In the genomic region with DNA sequence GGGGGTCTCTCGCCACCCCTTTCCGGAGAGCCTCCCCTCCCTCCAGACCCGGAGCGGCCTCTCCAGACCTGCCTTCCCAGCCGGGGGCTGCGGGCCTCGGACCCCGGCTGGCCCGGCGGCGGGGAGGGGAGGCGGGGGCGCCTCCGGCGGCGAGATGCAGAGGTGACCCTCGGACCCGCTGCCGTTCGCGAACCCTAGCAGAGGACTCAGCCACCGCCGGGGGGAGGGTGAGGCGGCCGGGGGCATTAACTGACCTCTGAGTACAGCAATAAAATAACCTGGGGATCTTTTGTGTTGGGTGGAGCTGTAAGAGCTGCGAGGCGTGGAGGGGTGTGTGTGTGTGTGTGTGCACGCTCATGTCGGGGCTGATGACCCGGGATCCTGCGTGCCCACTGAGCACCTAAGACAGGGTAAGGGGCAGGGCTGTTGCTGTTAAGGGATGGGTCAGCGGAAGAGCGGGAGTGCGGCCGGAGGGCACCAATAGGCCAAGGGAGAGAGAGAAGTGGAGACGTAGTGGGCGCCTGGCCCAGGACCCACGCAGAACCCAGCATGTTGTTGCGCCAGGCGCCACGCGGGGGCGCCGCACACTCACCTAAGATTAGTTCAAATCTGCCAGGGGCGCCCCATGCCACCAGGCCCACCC, we compare ENCODE assay signal across 8 cellular contexts. TPM values are rescaled to one million over a fixed set of nuclear protein-coding genes. Genes with fewer than 3 reads are reported as not detected.
DNase-seq lines count a peak whose midpoint lies in the region; ATAC-seq and TF ChIP-seq lines count a peak whose summit lies in the region.

No MANE protein-coding gene starts in this region.

- H3K9me3 Mint-ChIP-seq in brain (peaks cover 0 to 6% (median 0%) of the 10 kb centered on the region in 5 experiments), immature natural killer cell (peaks cover 0 to 4% (median 0%) of the 10 kb centered on the region in 6 donors)

- TF ChIP-seq CTCF in brain (conservative IDR thresholded peaks at IDR 0.05): peak; percentile 95 to 96

- peaks cover 14% of the 10 kb centered on the region for H3K4me1 Mint-ChIP-seq in brain
- H3K4me1 Mint-ChIP-seq in immature natural killer cell: peaks cover 9% of the 10 kb centered on the region in 2 donors

- H3K36me3 Mint-ChIP-seq in brain (no peaks in the 10 kb centered on the region), immature natural killer cell (peaks cover 0 to under 1% (median 0%) of the 10 kb centered on the region in 3 donors)

- no peak for ATAC-seq in GM18873 (IDR thresholded peaks at IDR 0.05; ENCODE audit: low FRiP score, unreplicated experiment)
- ATAC-seq in GM18517 (IDR thresholded peaks at IDR 0.05; ENCODE audit: unreplicated experiment): no peak

- H3K27ac Mint-ChIP-seq in brain: peak overlapping the region in 2 of 5 experiments; percentile 8 to 76
- H3K27ac Mint-ChIP-seq in immature natural killer cell: peak overlapping the region in 1 of 6 donors; percentile 55

- DNase-seq in C1 segment of cervical spinal cord (lab: John Stamatoyannopoulos, UW) (peak in 10 of 14 donors; percentile 22 to 76 (median 52)), HuH-7 (ENCODE audit: low spot score) (peak; percentile 56), UCSD-AML1 (lab: John Stamatoyannopoulos, UW; ENCODE audit: unreplicated experiment) (peak; percentile 74), immature natural killer cell (peak; percentile 42 to 52 (median 49))
- DNase-seq in stimulated activated CD4-positive, alpha-beta T cell treated with anti-CD3 and anti-CD28 coated beads, Interleukin-1b, Interleukin-23, amount 100 ng/mL, for 24 hours (ENCODE audit: low read depth in 4 of 4, low spot score in 1 of 4): peak in 3 of 4 experiments; percentile 40 to 68 (median 46)

- H3K27me3 Mint-ChIP-seq in brain (peaks cover 88% of the 10 kb centered on the region), immature natural killer cell (ENCODE audit: low read depth in 3 of 3) (peaks cover 12 to 31% (median 20%) of the 10 kb centered on the region in 3 donors)

- H3K4me3 Mint-ChIP-seq in brain: peak overlapping the region; percentile 81 to 93 (median 88)
- peak overlapping the region; percentile 73 to 83 (median 81) for H3K4me3 Mint-ChIP-seq in immature natural killer cell

RNA-seq across cellular contexts. Expression of a gene that starts 6.3 kb away (rescaled TPM):
- polyA plus RNA-seq in brain (ENCODE audit: insufficient read depth, low read depth, low replicate concordance): 69.6 TPM
- not detected for polyA plus RNA-seq in immature natural killer cell

RNA-seq across cellular contexts. Expression of a gene that starts 16.4 kb away (rescaled TPM):
- polyA plus RNA-seq in brain (ENCODE audit: insufficient read depth, low read depth, low replicate concordance) (81.5 TPM), immature natural killer cell (under 1 TPM in 1 of 3 donors, not detected in 2; 0.35 TPM)

RNA-seq across cellular contexts. Expression of a gene that starts 24.3 kb away (rescaled TPM):
- polyA plus RNA-seq in brain (ENCODE audit: insufficient read depth, low read depth, low replicate concordance): 11.5 TPM
- 10 to 100 TPM in 2 of 3 donors, 1 to 10 TPM in 1; 7.7 to 42.2 (median 15.9) TPM for polyA plus RNA-seq in immature natural killer cell

RNA-seq across cellular contexts. Expression of a gene that starts 34.0 kb away (rescaled TPM):
- polyA plus RNA-seq in brain (ENCODE audit: insufficient read depth, low read depth, low replicate concordance) (133 TPM), immature natural killer cell (100 to 1,000 TPM; 141 to 239 (median 202) TPM)

RNA-seq across cellular contexts. Expression of a gene that starts 46.0 kb away (rescaled TPM):
- polyA plus RNA-seq in brain (ENCODE audit: insufficient read depth, low read depth, low replicate concordance) (not detected), immature natural killer cell (1 to 10 TPM in 1 of 3 donors, under 1 TPM in 2; 0.40 to 1.1 (median 0.72) TPM)

Comparison
In these comparisons a context has a peak if more than half of its experiments do, and no peak if none do; other contexts are left out.
1. RNA of a gene that starts 6.3 kb away (polyA plus RNA-seq): 69.6 TPM in brain (single experiment); not detected in immature natural killer cell; every median in the first group is over 10 times any median in the second.
2. RNA of a gene that starts 16.4 kb away (polyA plus RNA-seq): 81.5 TPM in brain (single experiment); 0.35 TPM in immature natural killer cell; every median in the first group is over 10 times any median in the second.
3. Peak in every context shown above with its lines, with median percentiles within 50 percentile points of each other: DNase-seq.